ENCODE assay signal across 8 cellular contexts in genomic region chr19:55461259-55461973, GRCh38. TPM values are rescaled to one million over a fixed set of nuclear protein-coding genes. Genes with fewer than 3 reads are reported as not detected.
DNase-seq lines count a peak whose midpoint lies in the region; ATAC-seq, FAIRE-seq and TF ChIP-seq lines count a peak whose summit lies in the region.

TSS of gene ISOC2 (minus strand) at chr19:55461642. CDS start at chr19:55456486, 5,156 bp downstream.

- peaks cover 3% of the 10 kb centered on the region for H3K27me3 ChIP-seq in AG04450 (ENCODE audit: control insufficient read depth, insufficient read depth, low read length)
- H3K27me3 ChIP-seq in small intestine (ENCODE audit: control insufficient read depth in 2 of 2, insufficient read depth in 2 of 2, low read length in 2 of 2) = no peaks in the 10 kb centered on the region

- peaks cover 43% of the 10 kb centered on the region for H3K4me1 Mint-ChIP-seq in WTC11

- peak within 1 kb of the TSS; percentile 90 for H3K27ac ChIP-seq in AG04450 (ENCODE audit: low read depth, low read length)
- H3K27ac ChIP-seq in small intestine (ENCODE audit: low read depth in 1 of 2, low read length in 1 of 2) = peak within 1 kb of the TSS; percentile 69 to 96

- H3K9me3 Mint-ChIP-seq in WTC11 = no peaks in the 10 kb centered on the region

- DNase-seq in AG04450 (ENCODE audit: low read depth, low spot score) (peak; percentile 99), NCI-H226 (peak; percentile 100), WTC11 (ENCODE audit: low spot score) (peak; percentile 100), cardiac fibroblast (ENCODE audit: low read depth in 2 of 2) (peak; percentile 100), iPS-NIHi11 (ENCODE audit: low spot score) (peak; percentile 94), small intestine (peak; percentile 100)

- no peaks in the 10 kb centered on the region for H3K36me3 ChIP-seq in small intestine (ENCODE audit: control insufficient read depth in 2 of 2, insufficient read depth in 2 of 2, low read length in 2 of 2)

- H3K27me3 Mint-ChIP-seq in WTC11 (ENCODE audit: low read depth) = peaks cover 20% of the 10 kb centered on the region

- TF ChIP-seq CTCF in AG04450 (IDR thresholded peaks at IDR 0.05; ENCODE audit: low read depth, low read length) (no peak), WTC11 (IDR thresholded peaks at IDR 0.05) (no peak), cardiac fibroblast (IDR thresholded peaks at IDR 0.05; ENCODE audit: low read depth, low read length) (no peak)

- peak; percentile 74 for FAIRE-seq in small intestine (lab: Jason Lieb, UNC)

- peaks cover 0 to 2% of the 10 kb centered on the region in 2 donors for H3K4me1 ChIP-seq in small intestine (ENCODE audit: control insufficient read depth in 2 of 2, insufficient read depth in 1 of 2, low read depth in 1 of 2, low read length in 1 of 2)

- WGBS in small intestine, 3 donors = 1 to 2% (median 1%) methylated on average over 48 to 54 of the region's 54 CpGs

- H3K9me3 ChIP-seq in AG04450 (ENCODE audit: control insufficient read depth, insufficient read depth, low read length) (no peaks in the 10 kb centered on the region), small intestine (ENCODE audit: control insufficient read depth, low read depth) (no peaks in the 10 kb centered on the region)

- H3K27ac Mint-ChIP-seq in WTC11 = peak within 1 kb of the TSS; percentile 93

- H3K4me3 Mint-ChIP-seq in WTC11 = peak within 1 kb of the TSS; percentile 84

- H3K4me3 ChIP-seq in AG04450 (ENCODE audit: low read depth, low read length) (peak within 1 kb of the TSS; percentile 97), cardiac fibroblast (replicated peaks in 1 of 2; ENCODE audit: low read depth in 2 of 2, low read length in 2 of 2) (peak within 1 kb of the TSS; percentile 94 to 95), small intestine (ENCODE audit: low read depth in 1 of 2, low read length in 2 of 2) (peak within 1 kb of the TSS; percentile 73 to 80)

- peak; percentile 90 for ATAC-seq in GM18909 (IDR thresholded peaks at IDR 0.05; ENCODE audit: poor library complexity, unreplicated experiment)
- peak; percentile 96 for ATAC-seq in HG03175 (IDR thresholded peaks at IDR 0.05; ENCODE audit: unreplicated experiment)
- peak; percentile 89 for ATAC-seq in WTC11

- CTCF ChIA-PET in AG04450 (lab: Charles Lee) (interaction anchor here (0.5 to 1.0 kb wide), 3 partner anchors 10 to 192 kb away, joined by 3 to 6 read pairs (median 5); no protein-coding TSS in a partner anchor), WTC11 (lab: Charles Lee) (interaction anchor here (0.6 to 2.7 kb wide), 29 partner anchors 8 to 393 kb away, joined by 3 to 19 read pairs (median 3); partner anchors contain the start of genes IL11, NAT14, ZNF628 and ZNF784)

- peaks cover 6% of the 10 kb centered on the region; the same call in 1 of the 2 replicates for H3K36me3 Mint-ChIP-seq in WTC11

- POLR2A ChIA-PET in AG04450 (lab: Yijun Ruan, JAX) = interaction anchor here (0.5 to 1.1 kb wide), 13 partner anchors 15 to 988 kb away, joined by 3 to 12 read pairs (median 4); partner anchors contain the start of genes CDC42EP5, NAT14, PPP1R12C and PPP6R1
- POLR2A ChIA-PET in WTC11 (lab: Charles Lee) = interaction anchor here (0.7 to 1.0 kb wide), 5 partner anchors 15 to 138 kb away, joined by 3 to 5 read pairs (median 4); partner anchors contain the start of genes FIZ1, KMT5C, SSC5D and ZNF628

TF ChIP-seq in WTC11, 78 proteins besides CTCF, POLR2A, EP300 and RAD21 (continues in another document):
- TF ChIP-seq ZNF219 (CRISPR knock-in tag; IDR thresholded peaks at IDR 0.05; ENCODE audit: borderline replicate concordance) = 0 out of 2 replicates have a peak, but pooled peaks have one; percentile 52
- TF ChIP-seq CBFB (CRISPR knock-in tag; IDR thresholded peaks at IDR 0.05; ENCODE audit: low read depth) = no peak
- TF ChIP-seq USF1 (CRISPR knock-in tag; IDR thresholded peaks at IDR 0.05) = peak; percentile 96
- TF ChIP-seq FOXK1 (CRISPR knock-in tag; IDR thresholded peaks at IDR 0.05) = peak; percentile 79
- no peak for TF ChIP-seq EMX1 (CRISPR knock-in tag; IDR thresholded peaks at IDR 0.05)
- 0 out of 2 replicates have a peak, but pooled peaks have one; percentile 67 for TF ChIP-seq FOXP4 (CRISPR knock-in tag; IDR thresholded peaks at IDR 0.05)
- TF ChIP-seq USF2 (CRISPR knock-in tag; IDR thresholded peaks at IDR 0.05) = peak; percentile 95
- peak; percentile 69; the same call in 1 of the 2 replicates for TF ChIP-seq ATF6 (CRISPR knock-in tag; IDR thresholded peaks at IDR 0.05)
- peak; percentile 32; the same call in 1 of the 2 replicates for TF ChIP-seq ZNF423 (CRISPR knock-in tag; IDR thresholded peaks at IDR 0.05)
- peak; percentile 91 for TF ChIP-seq NFYB (CRISPR knock-in tag; conservative IDR thresholded peaks at IDR 0.05; ENCODE audit: low read depth)
- peak; percentile 58; the same call in 1 of the 2 replicates for TF ChIP-seq JUN (CRISPR knock-in tag; IDR thresholded peaks at IDR 0.05)
- no peak for TF ChIP-seq NR2C2 (CRISPR knock-in tag; IDR thresholded peaks at IDR 0.05)
- TF ChIP-seq ZBTB43 (CRISPR knock-in tag; IDR thresholded peaks at IDR 0.05) = 0 out of 2 replicates have a peak, but pooled peaks have one; percentile 66
- TF ChIP-seq ELF4 (CRISPR knock-in tag; IDR thresholded peaks at IDR 0.05; ENCODE audit: low read depth) = no peak
- TF ChIP-seq ZNF121 (CRISPR knock-in tag; IDR thresholded peaks at IDR 0.05) = no peak
- 0 out of 2 replicates have a peak, but pooled peaks have one; percentile 48 for TF ChIP-seq NFE2L1 (CRISPR knock-in tag; IDR thresholded peaks at IDR 0.05)
- TF ChIP-seq ESRRA (CRISPR knock-in tag; IDR thresholded peaks at IDR 0.05; ENCODE audit: borderline replicate concordance) = peak; percentile 100
- 0 out of 2 replicates have a peak, but pooled peaks have one; percentile 24 for TF ChIP-seq NFATC4 (CRISPR knock-in tag; IDR thresholded peaks at IDR 0.05)
- no peak for TF ChIP-seq OVOL2 (CRISPR knock-in tag; IDR thresholded peaks at IDR 0.05; ENCODE audit: borderline replicate concordance)
- 0 out of 2 replicates have a peak, but pooled peaks have one; percentile 65 for TF ChIP-seq PRRX2 (CRISPR knock-in tag; IDR thresholded peaks at IDR 0.05)

RNA-seq across cellular contexts. Expression of gene ISOC2, which starts in this region (rescaled TPM):
- 45.1 and 72.2 TPM in 2 replicates for polyA plus RNA-seq in AG04450 (2011; rRNA removed)
- 12.1 and 15.6 TPM in 2 replicates for polyA minus RNA-seq in AG04450 (2011; rRNA and poly(A)+ RNA removed)
- 96.3 to 96.6 TPM (median 96.4 TPM) in 3 replicates for total RNA-seq in WTC11 (2021)
- 100 to 1,000 TPM in 1 of 3 donors, 10 to 100 TPM in 2; 77.8 to 164 (median 78.9) TPM for polyA plus RNA-seq in small intestine

Comparison
In these comparisons a context has a peak if more than half of its experiments do, and no peak if none do; other contexts are left out.
1. Peak in every context shown above with its lines: DNase-seq, ATAC-seq, H3K4me3 ChIP-seq and H3K27ac ChIP-seq.